ENCODE assay signal across 9 cellular contexts in the genomic region with DNA sequence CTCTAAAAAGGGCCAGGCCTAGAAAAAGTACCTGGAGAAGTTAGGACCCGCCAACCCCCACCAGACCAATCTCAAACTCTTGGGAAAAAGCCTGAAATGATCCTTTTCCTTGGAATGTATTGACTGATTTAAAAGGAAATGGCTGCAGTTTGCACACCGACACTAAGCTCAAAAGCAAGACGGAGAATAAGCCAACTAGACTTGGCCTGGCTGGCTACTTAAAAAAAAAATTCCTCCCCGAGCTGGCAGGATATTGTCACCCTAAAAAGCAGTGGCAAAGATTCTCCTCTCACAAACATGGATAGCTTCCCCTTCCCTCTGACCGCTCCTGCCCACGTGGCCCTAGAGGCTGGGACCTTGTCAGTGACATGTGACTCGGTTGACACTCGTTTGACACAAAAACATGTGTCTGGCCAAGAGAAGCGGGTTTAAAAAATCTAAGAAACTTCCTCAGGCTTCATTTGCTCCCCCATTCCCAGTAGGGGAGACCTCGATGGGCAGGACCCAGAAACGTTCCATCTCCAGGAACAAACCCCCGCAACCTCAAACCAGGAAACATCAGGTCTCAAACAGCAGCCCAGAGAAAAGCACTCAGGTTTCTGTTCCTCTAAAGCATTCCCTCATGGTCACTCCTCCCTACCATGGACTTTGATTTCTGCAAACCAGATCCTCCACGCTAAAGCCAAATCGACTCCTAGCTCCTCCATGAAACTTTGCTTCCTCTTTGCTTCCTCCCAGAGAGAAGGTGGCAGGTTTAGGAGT. TPM values are rescaled to one million over a fixed set of nuclear protein-coding genes. Genes with fewer than 3 reads are reported as not detected.
DNase-seq lines count a peak whose midpoint lies in the region; ATAC-seq and TF ChIP-seq lines count a peak whose summit lies in the region.
"Had no signal": no experiment of that assay in that cellular context is flagged by ENCODE, and none has a peak within 500 bp of the region (broad histone marks: within the 10 kb centered on the region; RNA-seq: fewer than 3 reads in every experiment).

No MANE protein-coding gene starts in this region.

- no peak for ATAC-seq in naive thymus-derived CD4-positive, alpha-beta T cell
- ATAC-seq in HG02884 (IDR thresholded peaks at IDR 0.05; ENCODE audit: unreplicated experiment) = no peak

- H3K4me3 Mint-ChIP-seq in naive thymus-derived CD4-positive, alpha-beta T cell = peak overlapping the region; percentile 72 to 97 (median 84)

- peak overlapping the region; percentile 88 to 100 (median 95) for H3K27ac Mint-ChIP-seq in naive thymus-derived CD4-positive, alpha-beta T cell

- CTCF ChIA-PET in naive thymus-derived CD4-positive, alpha-beta T cell (lab: Charles Lee) = interaction anchor here (0.6 to 2.2 kb wide), 4 partner anchors 45 to 517 kb away, joined by 3 to 6 read pairs (median 4); no protein-coding TSS in a partner anchor

- peaks cover 3 to 34% (median 27%) of the 10 kb centered on the region in 4 donors for H3K4me1 ChIP-seq in Peyer's patch
- H3K4me1 ChIP-seq in naive thymus-derived CD4-positive, alpha-beta T cell (ENCODE audit: control insufficient read depth in 2 of 2, insufficient read depth in 2 of 2, low read length in 2 of 2) = peaks cover 51 to 52% of the 10 kb centered on the region in 2 donors

- H3K27me3 Mint-ChIP-seq in naive thymus-derived CD4-positive, alpha-beta T cell = no peaks in the 10 kb centered on the region

- H3K4me3 ChIP-seq in GM08714 (ENCODE audit: low read length) (peak overlapping the region; percentile 51; the same call in 1 of the 2 replicates), Peyer's patch (peak overlapping the region in 3 of 4 donors; percentile 90 to 98 (median 95))
- peak overlapping the region; percentile 77 for H3K4me3 ChIP-seq in naive thymus-derived CD4-positive, alpha-beta T cell (ENCODE audit: low read length)

- intact Hi-C loops in naive thymus-derived CD4-positive, alpha-beta T cell (cut with micrococcal nuclease) = loop anchor here (5.0 kb wide), 3 partner anchors 68 to 513 kb away; a partner anchor contains a TSS

- no peaks in the 10 kb centered on the region for H3K9me3 ChIP-seq in Peyer's patch
- H3K9me3 ChIP-seq in naive thymus-derived CD4-positive, alpha-beta T cell (ENCODE audit: control insufficient read depth in 2 of 3, low read length in 3 of 3) = no peaks in the 10 kb centered on the region

- H3K4me1 Mint-ChIP-seq in naive thymus-derived CD4-positive, alpha-beta T cell = peaks cover 38 to 62% (median 49%) of the 10 kb centered on the region in 7 donors

- peak; percentile 51 to 74 (median 66) for DNase-seq in Peyer's patch
- DNase-seq in erythroblast (lab: John Stamatoyannopoulos, UW) = peak; percentile 42 to 49
- DNase-seq in naive thymus-derived CD4-positive, alpha-beta T cell = peak in 1 of 9 donors; percentile 7
- no peak for DNase-seq in D341Med (ENCODE audit: low spot score)
- DNase-seq in GM19240 (ENCODE audit: insufficient read length, low spot score) = no peak
- no peak for DNase-seq in amniotic stem cell (lab: John Stamatoyannopoulos, UW)

- POLR2A ChIA-PET in naive thymus-derived CD4-positive, alpha-beta T cell (lab: Charles Lee) = interaction anchor here (0.7 to 11.6 kb wide), 15 partner anchors 10 to 1091 kb away, joined by 3 to 162 read pairs (median 3); a partner anchor contains a TSS

- TF ChIP-seq POLR2A in Peyer's patch (IDR thresholded peaks at IDR 0.05) = no peak
- TF ChIP-seq POLR2A in erythroblast (IDR thresholded peaks at IDR 0.05; ENCODE audit: low read length) = no peak

- H3K27me3 ChIP-seq in Peyer's patch = no peaks in the 10 kb centered on the region
- no peaks in the 10 kb centered on the region for H3K27me3 ChIP-seq in naive thymus-derived CD4-positive, alpha-beta T cell (ENCODE audit: control insufficient read depth in 2 of 2, insufficient read depth in 2 of 2, low read length in 2 of 2)

- H3K36me3 Mint-ChIP-seq in naive thymus-derived CD4-positive, alpha-beta T cell = peaks cover 0 to 9% (median 0%) of the 10 kb centered on the region in 5 donors

- no peaks in the 10 kb centered on the region for H3K36me3 ChIP-seq in Peyer's patch
- no peaks in the 10 kb centered on the region for H3K36me3 ChIP-seq in naive thymus-derived CD4-positive, alpha-beta T cell (ENCODE audit: control insufficient read depth in 2 of 3, insufficient read depth in 3 of 3, low read length in 3 of 3)

- peak overlapping the region; percentile 98 to 100 (median 99) for H3K27ac ChIP-seq in Peyer's patch
- H3K27ac ChIP-seq in naive thymus-derived CD4-positive, alpha-beta T cell (ENCODE audit: low read depth, low read length) = peak overlapping the region; percentile 99

- H3K9me3 Mint-ChIP-seq in naive thymus-derived CD4-positive, alpha-beta T cell = peaks cover 0 to 7% (median 0%) of the 10 kb centered on the region in 11 donors

- no peak for TF ChIP-seq CTCF in Peyer's patch (IDR thresholded peaks at IDR 0.05)

RNA-seq across cellular contexts. Expression of a gene that starts 1.3 kb away (rescaled TPM):
- total RNA-seq in Peyer's patch = 10 to 100 TPM in 2 of 4 donors, 1 to 10 TPM in 2; 5.8 to 19.0 (median 9.6) TPM
- 10 to 100 TPM; 15.7 to 23.5 (median 20.5) TPM for total RNA-seq in naive thymus-derived CD4-positive, alpha-beta T cell
- 1 to 10 TPM; 1.0 TPM for polyA plus RNA-seq in naive thymus-derived CD4-positive, alpha-beta T cell

RNA-seq across cellular contexts. Expression of a gene that starts 23.1 kb away (rescaled TPM):
- not detected for total RNA-seq in Peyer's patch
- total RNA-seq in naive thymus-derived CD4-positive, alpha-beta T cell = not detected
- not detected for polyA plus RNA-seq in naive thymus-derived CD4-positive, alpha-beta T cell
- total RNA-seq: M059J had no signal

RNA-seq across cellular contexts. Expression of a gene that starts 26.8 kb away (rescaled TPM):
- total RNA-seq in Peyer's patch = 1 to 10 TPM in 3 of 4 donors, under 1 TPM in 1; 0.85 to 7.4 (median 2.0) TPM
- total RNA-seq in naive thymus-derived CD4-positive, alpha-beta T cell = 100 to 1,000 TPM in 1 of 5 experiments, 10 to 100 TPM in 4; 32.1 to 118 (median 83.2) TPM
- 100 to 1,000 TPM in 1 of 2 donors, 10 to 100 TPM in 1; 76.4 to 120 TPM for polyA plus RNA-seq in naive thymus-derived CD4-positive, alpha-beta T cell

RNA-seq across cellular contexts. Expression of a gene that starts 52.5 kb away (rescaled TPM):
- total RNA-seq in Peyer's patch = 10 to 100 TPM; 15.8 to 64.4 (median 31.4) TPM
- total RNA-seq in naive thymus-derived CD4-positive, alpha-beta T cell = 10 to 100 TPM; 68.5 to 92.0 (median 87.2) TPM
- 1 to 10 TPM; 3.7 to 8.8 TPM for polyA plus RNA-seq in naive thymus-derived CD4-positive, alpha-beta T cell

RNA-seq across cellular contexts. Expression of a gene that starts 57.1 kb away (rescaled TPM):
- total RNA-seq in Peyer's patch = under 1 TPM in 2 of 4 donors, not detected in 2; 0.53 to 0.54 TPM
- under 1 TPM in 1 of 5 experiments, not detected in 4; 0.22 TPM for total RNA-seq in naive thymus-derived CD4-positive, alpha-beta T cell
- polyA plus RNA-seq in naive thymus-derived CD4-positive, alpha-beta T cell = not detected

Comparison
In these comparisons a context has a peak if more than half of its experiments do, and no peak if none do; other contexts are left out.
1. DNase-seq: peak in Peyer's patch (3 of 3) and erythroblast (2 of 2); none in D341Med (single experiment), GM19240 (single experiment) and amniotic stem cell (single experiment).
2. Peak in every context shown above with its lines, with median percentiles within 50 percentile points of each other: H3K4me3 ChIP-seq.